ENCODE assay signal across 1 cellular context in genomic region chr6:44342489-44342888, GRCh38.
TF ChIP-seq lines count a peak whose summit lies in the region.

SPATS1 (plus strand) TSS chr6:44342650; CDS start chr6:44343096, 446 bp downstream.

TF ChIP-seq in K562, 482 proteins besides CTCF, POLR2A, EP300 and RAD21:
- peak; percentile 34 for TF ChIP-seq CBX2 (IDR thresholded peaks at IDR 0.05; ENCODE audit: insufficient read depth, low read length, poor library complexity, severe bottlenecking)
- TF ChIP-seq TARDBP (IDR thresholded peaks at IDR 0.05), result no peak
- TF ChIP-seq PCBP1 (IDR thresholded peaks at IDR 0.05; ENCODE audit: low read depth, low read length, poor library complexity, severe bottlenecking), result peak; percentile 32
